In genomic region chr16:21626659-21627277, GRCh38 we compare ENCODE assay signal across 1 cellular context.
TF ChIP-seq lines count a peak whose summit lies in the region.

No MANE protein-coding gene starts in this region.

TF ChIP-seq in HepG2, 621 proteins besides CTCF, POLR2A, EP300 and RAD21 (continued from another document and continues in another):
- TF ChIP-seq SP4 (CRISPR knock-in tag; IDR thresholded peaks at IDR 0.05): no peak
- TF ChIP-seq ZNF644 (CRISPR knock-in tag; IDR thresholded peaks at IDR 0.05; ENCODE audit: low read depth): peak; percentile 40; the same call in 1 of the 2 replicates
- TF ChIP-seq FOSL2 (CRISPR knock-in tag; IDR thresholded peaks at IDR 0.05): peak; percentile 91
- no peak for TF ChIP-seq ZBTB7B (CRISPR knock-in tag; IDR thresholded peaks at IDR 0.05)
- no peak for TF ChIP-seq GLI4 (CRISPR knock-in tag; IDR thresholded peaks at IDR 0.05; ENCODE audit: borderline replicate concordance)
- peak; percentile 83 for TF ChIP-seq SAP130 (CRISPR knock-in tag; IDR thresholded peaks at IDR 0.05; ENCODE audit: low read depth)
- peak; percentile 65; the same call in 1 of the 2 replicates for TF ChIP-seq HMGXB3 (CRISPR knock-in tag; IDR thresholded peaks at IDR 0.05; ENCODE audit: borderline replicate concordance)
- no peak for TF ChIP-seq ZZZ3 (CRISPR knock-in tag; IDR thresholded peaks at IDR 0.05; ENCODE audit: borderline replicate concordance)
- TF ChIP-seq FOXJ3 (CRISPR knock-in tag; IDR thresholded peaks at IDR 0.05; ENCODE audit: borderline replicate concordance): no peak
- no peak for TF ChIP-seq IRX3 (CRISPR knock-in tag; IDR thresholded peaks at IDR 0.05; ENCODE audit: borderline replicate concordance, low read depth)
- TF ChIP-seq ZFP62 (CRISPR knock-in tag; IDR thresholded peaks at IDR 0.05): no peak
- TF ChIP-seq MED8 (CRISPR knock-in tag; IDR thresholded peaks at IDR 0.05; ENCODE audit: insufficient replicate concordance): no peak
- no peak for TF ChIP-seq E2F2 (CRISPR knock-in tag; IDR thresholded peaks at IDR 0.05; ENCODE audit: borderline replicate concordance)
- no peak for TF ChIP-seq AGO1 (IDR thresholded peaks at IDR 0.05; ENCODE audit: low read depth, low read length, poor library complexity, severe bottlenecking)
- no peak for TF ChIP-seq ZFP1 (CRISPR knock-in tag; IDR thresholded peaks at IDR 0.05)
- no peak for TF ChIP-seq DR1 (CRISPR knock-in tag; IDR thresholded peaks at IDR 0.05)
- TF ChIP-seq SSRP1 (CRISPR knock-in tag; IDR thresholded peaks at IDR 0.05): no peak
- no peak for TF ChIP-seq NBN (conservative IDR thresholded peaks at IDR 0.05)
- TF ChIP-seq ZNF142 (CRISPR knock-in tag; IDR thresholded peaks at IDR 0.05): no peak
- TF ChIP-seq ZNF660 (CRISPR knock-in tag; IDR thresholded peaks at IDR 0.05; ENCODE audit: borderline replicate concordance, low read depth): no peak
- TF ChIP-seq POLR2AphosphoS5 (IDR thresholded peaks at IDR 0.05; ENCODE audit: low read depth, low read length): no peak
- no peak for TF ChIP-seq KLF11 (CRISPR knock-in tag; IDR thresholded peaks at IDR 0.05)
- no peak for TF ChIP-seq MXD3 (CRISPR knock-in tag; IDR thresholded peaks at IDR 0.05)
- peak; percentile 33; the same call in 1 of the 2 replicates for TF ChIP-seq TFE3 (CRISPR knock-in tag; IDR thresholded peaks at IDR 0.05)
- TF ChIP-seq ZNF282 (IDR thresholded peaks at IDR 0.05; ENCODE audit: partially characterized antibody): no peak
- no peak for TF ChIP-seq TAF15 (IDR thresholded peaks at IDR 0.05; ENCODE audit: low read depth, low read length, poor library complexity, severe bottlenecking)
- TF ChIP-seq ZNF558 (CRISPR knock-in tag; IDR thresholded peaks at IDR 0.05; ENCODE audit: borderline replicate concordance): no peak
- no peak for TF ChIP-seq ZNF468 (CRISPR knock-in tag; IDR thresholded peaks at IDR 0.05)
- no peak for TF ChIP-seq NKX3-1 (CRISPR knock-in tag; IDR thresholded peaks at IDR 0.05)
- TF ChIP-seq KMT2A (CRISPR knock-in tag; IDR thresholded peaks at IDR 0.05): no peak
- TF ChIP-seq NFKB2 (CRISPR knock-in tag; IDR thresholded peaks at IDR 0.05; ENCODE audit: borderline replicate concordance): no peak
- no peak for TF ChIP-seq ZKSCAN8 (CRISPR knock-in tag; IDR thresholded peaks at IDR 0.05; ENCODE audit: borderline replicate concordance)
- TF ChIP-seq ZNF10 (CRISPR knock-in tag; IDR thresholded peaks at IDR 0.05; ENCODE audit: borderline replicate concordance, low read depth): no peak
- no peak for TF ChIP-seq ARNTL (CRISPR knock-in tag; IDR thresholded peaks at IDR 0.05)
- TF ChIP-seq ZNF251 (CRISPR knock-in tag; IDR thresholded peaks at IDR 0.05): no peak
- no peak for TF ChIP-seq HOXD1 (CRISPR knock-in tag; IDR thresholded peaks at IDR 0.05)
- TF ChIP-seq TBX2 (CRISPR knock-in tag; IDR thresholded peaks at IDR 0.05; ENCODE audit: borderline replicate concordance): no peak
- 0 out of 2 replicates have a peak, but pooled peaks have one; percentile 21 for TF ChIP-seq KDM2A (CRISPR knock-in tag; IDR thresholded peaks at IDR 0.05; ENCODE audit: borderline replicate concordance, low read depth)
- no peak for TF ChIP-seq HIVEP1 (CRISPR knock-in tag; IDR thresholded peaks at IDR 0.05)
- no peak for TF ChIP-seq ZNF33A (CRISPR knock-in tag; IDR thresholded peaks at IDR 0.05; ENCODE audit: borderline replicate concordance)
- TF ChIP-seq THAP7 (CRISPR knock-in tag; IDR thresholded peaks at IDR 0.05): no peak
- no peak for TF ChIP-seq ZSCAN22 (CRISPR knock-in tag; IDR thresholded peaks at IDR 0.05)
- TF ChIP-seq TRAFD1 (CRISPR knock-in tag; IDR thresholded peaks at IDR 0.05; ENCODE audit: borderline replicate concordance): no peak
- TF ChIP-seq ZNF777 (CRISPR knock-in tag; IDR thresholded peaks at IDR 0.05): no peak
- TF ChIP-seq MAFG (CRISPR knock-in tag; IDR thresholded peaks at IDR 0.05): no peak
- no peak for TF ChIP-seq THAP8 (CRISPR knock-in tag; IDR thresholded peaks at IDR 0.05; ENCODE audit: borderline replicate concordance)
- TF ChIP-seq ZNF773 (CRISPR knock-in tag; IDR thresholded peaks at IDR 0.05; ENCODE audit: borderline replicate concordance): no peak
- no peak for TF ChIP-seq ZNF335 (CRISPR knock-in tag; IDR thresholded peaks at IDR 0.05)
- no peak for TF ChIP-seq ZNF121 (CRISPR knock-in tag; IDR thresholded peaks at IDR 0.05)
- TF ChIP-seq POGK (CRISPR knock-in tag; conservative IDR thresholded peaks at IDR 0.05): no peak
- peak; percentile 58 for TF ChIP-seq MED1 (CRISPR knock-in tag; IDR thresholded peaks at IDR 0.05)
- TF ChIP-seq ZNF878 (CRISPR knock-in tag; IDR thresholded peaks at IDR 0.05): no peak
- no peak for TF ChIP-seq PLRG1 (conservative IDR thresholded peaks at IDR 0.05)
